In the genomic region with DNA sequence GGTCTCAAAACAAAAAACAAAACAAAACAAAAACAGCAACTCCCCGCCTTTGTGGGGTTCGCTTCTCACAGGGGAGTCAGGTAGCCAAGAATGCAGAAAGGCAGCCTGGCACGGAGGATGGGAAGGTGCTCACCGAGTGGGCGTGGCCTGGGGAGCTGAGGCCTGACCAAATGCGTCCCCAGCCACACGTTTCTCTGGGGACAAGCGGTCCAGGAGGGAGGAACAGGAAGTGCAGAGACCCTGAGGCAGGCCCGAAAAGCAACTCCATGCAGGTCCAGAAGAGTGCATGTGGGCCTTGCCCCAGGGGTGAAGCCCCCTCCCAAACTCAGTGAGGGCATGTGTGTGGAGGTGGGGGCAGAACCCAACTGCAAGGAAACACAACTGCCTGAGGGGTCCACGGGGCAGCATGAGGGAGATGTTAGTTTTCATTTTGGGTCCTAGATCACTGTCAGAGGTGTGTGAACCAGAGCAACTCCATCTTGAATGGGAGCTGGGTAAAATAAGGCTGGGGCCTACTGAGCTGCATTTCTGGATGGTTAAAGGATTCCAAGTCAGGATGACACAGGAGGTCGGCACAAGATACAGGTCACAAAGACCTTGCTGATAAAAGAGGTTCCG, we compare ENCODE assay signal across 1 cellular context.
TF ChIP-seq lines count a peak whose summit lies in the region.

No MANE protein-coding gene starts in this region.

TF ChIP-seq in K562, 482 proteins besides CTCF, POLR2A, EP300 and RAD21 (continued from another document and continues in another):
- TF ChIP-seq NFE2L1 (tag; IDR thresholded peaks at IDR 0.05; ENCODE audit: borderline replicate concordance, low read depth) (peak; percentile 81; the same call in 1 of the 2 replicates), GATAD2B (IDR thresholded peaks at IDR 0.05; ENCODE audit: borderline replicate concordance) (no peak), L3MBTL2 (IDR thresholded peaks at IDR 0.05) (no peak), CHD1 (IDR thresholded peaks at IDR 0.05; ENCODE audit: low read length) (no peak), TAF9B (IDR thresholded peaks at IDR 0.05; ENCODE audit: partially characterized antibody) (no peak), SREBF2 (CRISPR knock-in tag; IDR thresholded peaks at IDR 0.05) (no peak), U2AF1 (optimal IDR thresholded peaks at IDR 0.05; ENCODE audit: low read depth, low read length) (no peak), ZNF785 (CRISPR knock-in tag; IDR thresholded peaks at IDR 0.05) (peak; percentile 90), ZNF696 (CRISPR knock-in tag; conservative IDR thresholded peaks at IDR 0.05) (0 out of 2 replicates have a peak, but pooled peaks have one; percentile 74), NR2C1 (IDR thresholded peaks at IDR 0.05) (no peak), NR2C1 (tag; IDR thresholded peaks at IDR 0.05) (peak; percentile 97), ARID1B (IDR thresholded peaks at IDR 0.05) (no peak), SOX6 (IDR thresholded peaks at IDR 0.05) (no peak), DPF2 (IDR thresholded peaks at IDR 0.05) (no peak), CBFB (CRISPR knock-in tag; IDR thresholded peaks at IDR 0.05) (no peak), MTA3 (IDR thresholded peaks at IDR 0.05; ENCODE audit: borderline replicate concordance) (no peak), ZNF699 (CRISPR knock-in tag; IDR thresholded peaks at IDR 0.05; ENCODE audit: insufficient replicate concordance) (no peak), BHLHE40 (IDR thresholded peaks at IDR 0.05; ENCODE audit: low read length) (0 out of 2 replicates have a peak, but pooled peaks have one; percentile 11), FOXK2 (conservative IDR thresholded peaks at IDR 0.05 in 1 of 2, IDR thresholded peaks at IDR 0.05 in 1 of 2; ENCODE audit: low read depth in 2 of 2) (no peak), ZBTB8A (IDR thresholded peaks at IDR 0.05; ENCODE audit: partially characterized antibody) (no peak), MAFK (IDR thresholded peaks at IDR 0.05; ENCODE audit: low read length) (no peak), BRD4 (IDR thresholded peaks at IDR 0.05) (no peak), KAT2B (IDR thresholded peaks at IDR 0.05; ENCODE audit: low read depth, low read length) (no peak), ETV6 (IDR thresholded peaks at IDR 0.05; ENCODE audit: borderline replicate concordance in 1 of 2, low read depth in 2 of 2, low read length in 1 of 2) (no peak), ETV6 (CRISPR knock-in tag; IDR thresholded peaks at IDR 0.05; ENCODE audit: borderline replicate concordance) (no peak), TCF3 (CRISPR knock-in tag; IDR thresholded peaks at IDR 0.05) (no peak), POLR2AphosphoS2 (IDR thresholded peaks at IDR 0.05; ENCODE audit: low read length) (no peak), SETDB1 (IDR thresholded peaks at IDR 0.05; ENCODE audit: low read length) (no peak), ASH1L (IDR thresholded peaks at IDR 0.05; ENCODE audit: borderline replicate concordance, low read depth, partially characterized antibody) (no peak), ZNF830 (CRISPR knock-in tag; IDR thresholded peaks at IDR 0.05) (peak; percentile 98), CAMTA2 (CRISPR knock-in tag; conservative IDR thresholded peaks at IDR 0.05) (peak; percentile 97), MEF2D (tag; conservative IDR thresholded peaks at IDR 0.05; ENCODE audit: low read depth) (peak; percentile 100), HLTF (IDR thresholded peaks at IDR 0.05) (no peak), ZFP1 (CRISPR knock-in tag; IDR thresholded peaks at IDR 0.05) (peak; percentile 89), LARP7 (IDR thresholded peaks at IDR 0.05) (no peak), PHB (CRISPR knock-in tag; IDR thresholded peaks at IDR 0.05) (peak; percentile 87; the same call in 1 of the 2 replicates), NUFIP1 (IDR thresholded peaks at IDR 0.05; ENCODE audit: partially characterized antibody) (peak; percentile 79), NCOR1 (IDR thresholded peaks at IDR 0.05) (no peak), ZC3H11A (IDR thresholded peaks at IDR 0.05; ENCODE audit: low read depth, low read length) (no peak), PTTG1 (tag; IDR thresholded peaks at IDR 0.05; ENCODE audit: low read depth) (peak; percentile 98), CSDE1 (IDR thresholded peaks at IDR 0.05) (no peak), ZNF75A (CRISPR knock-in tag; IDR thresholded peaks at IDR 0.05) (peak; percentile 94), RCOR1 (IDR thresholded peaks at IDR 0.05; ENCODE audit: borderline replicate concordance in 1 of 2, low read depth in 2 of 2, low read length in 2 of 2) (no peak), TAF7 (tag; IDR thresholded peaks at IDR 0.05) (peak; percentile 96), JUNB (CRISPR knock-in tag; conservative IDR thresholded peaks at IDR 0.05) (peak; percentile 80), SMC3 (conservative IDR thresholded peaks at IDR 0.05; ENCODE audit: insufficient read depth, low read depth, low read length) (no peak), ZNF23 (CRISPR knock-in tag; IDR thresholded peaks at IDR 0.05) (peak; percentile 94), ARID2 (IDR thresholded peaks at IDR 0.05) (no peak), GABPB2 (CRISPR knock-in tag; conservative IDR thresholded peaks at IDR 0.05) (peak; percentile 92; the same call in 1 of the 2 replicates)
- TF ChIP-seq, protein P1, sequence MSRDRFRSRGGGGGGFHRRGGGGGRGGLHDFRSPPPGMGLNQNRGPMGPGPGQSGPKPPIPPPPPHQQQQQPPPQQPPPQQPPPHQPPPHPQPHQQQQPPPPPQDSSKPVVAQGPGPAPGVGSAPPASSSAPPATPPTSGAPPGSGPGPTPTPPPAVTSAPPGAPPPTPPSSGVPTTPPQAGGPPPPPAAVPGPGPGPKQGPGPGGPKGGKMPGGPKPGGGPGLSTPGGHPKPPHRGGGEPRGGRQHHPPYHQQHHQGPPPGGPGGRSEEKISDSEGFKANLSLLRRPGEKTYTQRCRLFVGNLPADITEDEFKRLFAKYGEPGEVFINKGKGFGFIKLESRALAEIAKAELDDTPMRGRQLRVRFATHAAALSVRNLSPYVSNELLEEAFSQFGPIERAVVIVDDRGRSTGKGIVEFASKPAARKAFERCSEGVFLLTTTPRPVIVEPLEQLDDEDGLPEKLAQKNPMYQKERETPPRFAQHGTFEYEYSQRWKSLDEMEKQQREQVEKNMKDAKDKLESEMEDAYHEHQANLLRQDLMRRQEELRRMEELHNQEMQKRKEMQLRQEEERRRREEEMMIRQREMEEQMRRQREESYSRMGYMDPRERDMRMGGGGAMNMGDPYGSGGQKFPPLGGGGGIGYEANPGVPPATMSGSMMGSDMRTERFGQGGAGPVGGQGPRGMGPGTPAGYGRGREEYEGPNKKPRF (IDR thresholded peaks at IDR 0.05; ENCODE audit: low read depth, low read length) = no peak
- TF ChIP-seq, protein P2, sequence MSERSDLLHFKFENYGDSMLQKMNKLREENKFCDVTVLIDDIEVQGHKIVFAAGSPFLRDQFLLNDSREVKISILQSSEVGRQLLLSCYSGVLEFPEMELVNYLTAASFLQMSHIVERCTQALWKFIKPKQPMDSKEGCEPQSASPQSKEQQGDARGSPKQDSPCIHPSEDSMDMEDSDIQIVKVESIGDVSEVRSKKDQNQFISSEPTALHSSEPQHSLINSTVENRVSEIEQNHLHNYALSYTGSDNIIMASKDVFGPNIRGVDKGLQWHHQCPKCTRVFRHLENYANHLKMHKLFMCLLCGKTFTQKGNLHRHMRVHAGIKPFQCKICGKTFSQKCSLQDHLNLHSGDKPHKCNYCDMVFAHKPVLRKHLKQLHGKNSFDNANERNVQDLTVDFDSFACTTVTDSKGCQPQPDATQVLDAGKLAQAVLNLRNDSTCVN (CRISPR knock-in tag; IDR thresholded peaks at IDR 0.05) = peak; percentile 99
- TF ChIP-seq, protein P3, sequence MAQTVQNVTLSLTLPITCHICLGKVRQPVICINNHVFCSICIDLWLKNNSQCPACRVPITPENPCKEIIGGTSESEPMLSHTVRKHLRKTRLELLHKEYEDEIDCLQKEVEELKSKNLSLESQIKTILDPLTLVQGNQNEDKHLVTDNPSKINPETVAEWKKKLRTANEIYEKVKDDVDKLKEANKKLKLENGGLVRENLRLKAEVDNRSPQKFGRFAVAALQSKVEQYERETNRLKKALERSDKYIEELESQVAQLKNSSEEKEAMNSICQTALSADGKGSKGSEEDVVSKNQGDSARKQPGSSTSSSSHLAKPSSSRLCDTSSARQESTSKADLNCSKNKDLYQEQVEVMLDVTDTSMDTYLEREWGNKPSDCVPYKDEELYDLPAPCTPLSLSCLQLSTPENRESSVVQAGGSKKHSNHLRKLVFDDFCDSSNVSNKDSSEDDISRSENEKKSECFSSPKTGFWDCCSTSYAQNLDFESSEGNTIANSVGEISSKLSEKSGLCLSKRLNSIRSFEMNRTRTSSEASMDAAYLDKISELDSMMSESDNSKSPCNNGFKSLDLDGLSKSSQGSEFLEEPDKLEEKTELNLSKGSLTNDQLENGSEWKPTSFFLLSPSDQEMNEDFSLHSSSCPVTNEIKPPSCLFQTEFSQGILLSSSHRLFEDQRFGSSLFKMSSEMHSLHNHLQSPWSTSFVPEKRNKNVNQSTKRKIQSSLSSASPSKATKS (CRISPR knock-in tag; IDR thresholded peaks at IDR 0.05) = peak; percentile 88; the same call in 1 of the 2 replicates
- TF ChIP-seq, protein P4, sequence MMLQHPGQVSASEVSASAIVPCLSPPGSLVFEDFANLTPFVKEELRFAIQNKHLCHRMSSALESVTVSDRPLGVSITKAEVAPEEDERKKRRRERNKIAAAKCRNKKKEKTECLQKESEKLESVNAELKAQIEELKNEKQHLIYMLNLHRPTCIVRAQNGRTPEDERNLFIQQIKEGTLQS (IDR thresholded peaks at IDR 0.05) = no peak
- TF ChIP-seq, protein P4 (CRISPR knock-in tag; conservative IDR thresholded peaks at IDR 0.05) = no peak
- TF ChIP-seq, protein P5, sequence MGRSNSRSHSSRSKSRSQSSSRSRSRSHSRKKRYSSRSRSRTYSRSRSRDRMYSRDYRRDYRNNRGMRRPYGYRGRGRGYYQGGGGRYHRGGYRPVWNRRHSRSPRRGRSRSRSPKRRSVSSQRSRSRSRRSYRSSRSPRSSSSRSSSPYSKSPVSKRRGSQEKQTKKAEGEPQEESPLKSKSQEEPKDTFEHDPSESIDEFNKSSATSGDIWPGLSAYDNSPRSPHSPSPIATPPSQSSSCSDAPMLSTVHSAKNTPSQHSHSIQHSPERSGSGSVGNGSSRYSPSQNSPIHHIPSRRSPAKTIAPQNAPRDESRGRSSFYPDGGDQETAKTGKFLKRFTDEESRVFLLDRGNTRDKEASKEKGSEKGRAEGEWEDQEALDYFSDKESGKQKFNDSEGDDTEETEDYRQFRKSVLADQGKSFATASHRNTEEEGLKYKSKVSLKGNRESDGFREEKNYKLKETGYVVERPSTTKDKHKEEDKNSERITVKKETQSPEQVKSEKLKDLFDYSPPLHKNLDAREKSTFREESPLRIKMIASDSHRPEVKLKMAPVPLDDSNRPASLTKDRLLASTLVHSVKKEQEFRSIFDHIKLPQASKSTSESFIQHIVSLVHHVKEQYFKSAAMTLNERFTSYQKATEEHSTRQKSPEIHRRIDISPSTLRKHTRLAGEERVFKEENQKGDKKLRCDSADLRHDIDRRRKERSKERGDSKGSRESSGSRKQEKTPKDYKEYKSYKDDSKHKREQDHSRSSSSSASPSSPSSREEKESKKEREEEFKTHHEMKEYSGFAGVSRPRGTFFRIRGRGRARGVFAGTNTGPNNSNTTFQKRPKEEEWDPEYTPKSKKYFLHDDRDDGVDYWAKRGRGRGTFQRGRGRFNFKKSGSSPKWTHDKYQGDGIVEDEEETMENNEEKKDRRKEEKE (IDR thresholded peaks at IDR 0.05; ENCODE audit: borderline replicate concordance in 1 of 2, control insufficient read depth in 1 of 2, low read depth in 2 of 2, low read length in 1 of 2) = no peak
- TF ChIP-seq, protein P6, sequence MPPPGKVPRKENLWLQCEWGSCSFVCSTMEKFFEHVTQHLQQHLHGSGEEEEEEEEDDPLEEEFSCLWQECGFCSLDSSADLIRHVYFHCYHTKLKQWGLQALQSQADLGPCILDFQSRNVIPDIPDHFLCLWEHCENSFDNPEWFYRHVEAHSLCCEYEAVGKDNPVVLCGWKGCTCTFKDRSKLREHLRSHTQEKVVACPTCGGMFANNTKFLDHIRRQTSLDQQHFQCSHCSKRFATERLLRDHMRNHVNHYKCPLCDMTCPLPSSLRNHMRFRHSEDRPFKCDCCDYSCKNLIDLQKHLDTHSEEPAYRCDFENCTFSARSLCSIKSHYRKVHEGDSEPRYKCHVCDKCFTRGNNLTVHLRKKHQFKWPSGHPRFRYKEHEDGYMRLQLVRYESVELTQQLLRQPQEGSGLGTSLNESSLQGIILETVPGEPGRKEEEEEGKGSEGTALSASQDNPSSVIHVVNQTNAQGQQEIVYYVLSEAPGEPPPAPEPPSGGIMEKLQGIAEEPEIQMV (tag; conservative IDR thresholded peaks at IDR 0.05; ENCODE audit: low read depth) = peak; percentile 95
- TF ChIP-seq, protein P7, sequence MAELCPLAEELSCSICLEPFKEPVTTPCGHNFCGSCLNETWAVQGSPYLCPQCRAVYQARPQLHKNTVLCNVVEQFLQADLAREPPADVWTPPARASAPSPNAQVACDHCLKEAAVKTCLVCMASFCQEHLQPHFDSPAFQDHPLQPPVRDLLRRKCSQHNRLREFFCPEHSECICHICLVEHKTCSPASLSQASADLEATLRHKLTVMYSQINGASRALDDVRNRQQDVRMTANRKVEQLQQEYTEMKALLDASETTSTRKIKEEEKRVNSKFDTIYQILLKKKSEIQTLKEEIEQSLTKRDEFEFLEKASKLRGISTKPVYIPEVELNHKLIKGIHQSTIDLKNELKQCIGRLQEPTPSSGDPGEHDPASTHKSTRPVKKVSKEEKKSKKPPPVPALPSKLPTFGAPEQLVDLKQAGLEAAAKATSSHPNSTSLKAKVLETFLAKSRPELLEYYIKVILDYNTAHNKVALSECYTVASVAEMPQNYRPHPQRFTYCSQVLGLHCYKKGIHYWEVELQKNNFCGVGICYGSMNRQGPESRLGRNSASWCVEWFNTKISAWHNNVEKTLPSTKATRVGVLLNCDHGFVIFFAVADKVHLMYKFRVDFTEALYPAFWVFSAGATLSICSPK (IDR thresholded peaks at IDR 0.05; ENCODE audit: borderline replicate concordance) = no peak
- TF ChIP-seq, protein P8, sequence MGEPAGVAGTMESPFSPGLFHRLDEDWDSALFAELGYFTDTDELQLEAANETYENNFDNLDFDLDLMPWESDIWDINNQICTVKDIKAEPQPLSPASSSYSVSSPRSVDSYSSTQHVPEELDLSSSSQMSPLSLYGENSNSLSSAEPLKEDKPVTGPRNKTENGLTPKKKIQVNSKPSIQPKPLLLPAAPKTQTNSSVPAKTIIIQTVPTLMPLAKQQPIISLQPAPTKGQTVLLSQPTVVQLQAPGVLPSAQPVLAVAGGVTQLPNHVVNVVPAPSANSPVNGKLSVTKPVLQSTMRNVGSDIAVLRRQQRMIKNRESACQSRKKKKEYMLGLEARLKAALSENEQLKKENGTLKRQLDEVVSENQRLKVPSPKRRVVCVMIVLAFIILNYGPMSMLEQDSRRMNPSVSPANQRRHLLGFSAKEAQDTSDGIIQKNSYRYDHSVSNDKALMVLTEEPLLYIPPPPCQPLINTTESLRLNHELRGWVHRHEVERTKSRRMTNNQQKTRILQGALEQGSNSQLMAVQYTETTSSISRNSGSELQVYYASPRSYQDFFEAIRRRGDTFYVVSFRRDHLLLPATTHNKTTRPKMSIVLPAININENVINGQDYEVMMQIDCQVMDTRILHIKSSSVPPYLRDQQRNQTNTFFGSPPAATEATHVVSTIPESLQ (CRISPR knock-in tag; IDR thresholded peaks at IDR 0.05) = no peak
